Comparison of ENCODE assay signal across 1 cellular context in genomic region chr4:23333946-23334878, GRCh38.
A peak's percentile ranks its signal among the peaks of the same experiment; 100 is the strongest.
TF ChIP-seq lines count a peak whose summit lies in the region.

No MANE protein-coding gene starts in this region.

TF ChIP-seq in GM12878, 131 proteins besides CTCF, POLR2A, EP300 and RAD21 (continued from another document):
- TF ChIP-seq PAX5 (IDR thresholded peaks at IDR 0.05; ENCODE audit: borderline replicate concordance, low read depth, low read length) (0 out of 2 replicates have a peak, but pooled peaks have one; percentile 44), STAT3 (IDR thresholded peaks at IDR 0.05; ENCODE audit: low read depth, low read length) (no peak), SREBF2 (IDR thresholded peaks at IDR 0.05; ENCODE audit: low read length) (no peak), CHD1 (IDR thresholded peaks at IDR 0.05; ENCODE audit: low read depth, low read length) (no peak), MTA2 (IDR thresholded peaks at IDR 0.05; ENCODE audit: low read depth) (peak; percentile 99), ZNF687 (IDR thresholded peaks at IDR 0.05) (no peak), RUNX3 (IDR thresholded peaks at IDR 0.05; ENCODE audit: low read length) (peak; percentile 87), EGR1 (IDR thresholded peaks at IDR 0.05; ENCODE audit: borderline replicate concordance in 1 of 2, low read depth in 2 of 2, low read length in 2 of 2) (no peak), SUPT20H (IDR thresholded peaks at IDR 0.05; ENCODE audit: borderline replicate concordance, control insufficient read depth, low read depth, low read length) (no peak), ZBTB4 (CRISPR knock-in tag; IDR thresholded peaks at IDR 0.05) (no peak), TCF12 (IDR thresholded peaks at IDR 0.05; ENCODE audit: low read depth, low read length) (no peak), ZBED1 (IDR thresholded peaks at IDR 0.05; ENCODE audit: borderline replicate concordance) (no peak), CUX1 (IDR thresholded peaks at IDR 0.05; ENCODE audit: insufficient replicate concordance, low read depth, low read length) (peak; percentile 39), YY1 (IDR thresholded peaks at IDR 0.05; ENCODE audit: low read depth, low read length) (no peak)
- TF ChIP-seq, protein P1, sequence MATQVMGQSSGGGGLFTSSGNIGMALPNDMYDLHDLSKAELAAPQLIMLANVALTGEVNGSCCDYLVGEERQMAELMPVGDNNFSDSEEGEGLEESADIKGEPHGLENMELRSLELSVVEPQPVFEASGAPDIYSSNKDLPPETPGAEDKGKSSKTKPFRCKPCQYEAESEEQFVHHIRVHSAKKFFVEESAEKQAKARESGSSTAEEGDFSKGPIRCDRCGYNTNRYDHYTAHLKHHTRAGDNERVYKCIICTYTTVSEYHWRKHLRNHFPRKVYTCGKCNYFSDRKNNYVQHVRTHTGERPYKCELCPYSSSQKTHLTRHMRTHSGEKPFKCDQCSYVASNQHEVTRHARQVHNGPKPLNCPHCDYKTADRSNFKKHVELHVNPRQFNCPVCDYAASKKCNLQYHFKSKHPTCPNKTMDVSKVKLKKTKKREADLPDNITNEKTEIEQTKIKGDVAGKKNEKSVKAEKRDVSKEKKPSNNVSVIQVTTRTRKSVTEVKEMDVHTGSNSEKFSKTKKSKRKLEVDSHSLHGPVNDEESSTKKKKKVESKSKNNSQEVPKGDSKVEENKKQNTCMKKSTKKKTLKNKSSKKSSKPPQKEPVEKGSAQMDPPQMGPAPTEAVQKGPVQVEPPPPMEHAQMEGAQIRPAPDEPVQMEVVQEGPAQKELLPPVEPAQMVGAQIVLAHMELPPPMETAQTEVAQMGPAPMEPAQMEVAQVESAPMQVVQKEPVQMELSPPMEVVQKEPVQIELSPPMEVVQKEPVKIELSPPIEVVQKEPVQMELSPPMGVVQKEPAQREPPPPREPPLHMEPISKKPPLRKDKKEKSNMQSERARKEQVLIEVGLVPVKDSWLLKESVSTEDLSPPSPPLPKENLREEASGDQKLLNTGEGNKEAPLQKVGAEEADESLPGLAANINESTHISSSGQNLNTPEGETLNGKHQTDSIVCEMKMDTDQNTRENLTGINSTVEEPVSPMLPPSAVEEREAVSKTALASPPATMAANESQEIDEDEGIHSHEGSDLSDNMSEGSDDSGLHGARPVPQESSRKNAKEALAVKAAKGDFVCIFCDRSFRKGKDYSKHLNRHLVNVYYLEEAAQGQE (IDR thresholded peaks at IDR 0.05; ENCODE audit: low read depth, low read length), result no peak
- TF ChIP-seq, protein P2, sequence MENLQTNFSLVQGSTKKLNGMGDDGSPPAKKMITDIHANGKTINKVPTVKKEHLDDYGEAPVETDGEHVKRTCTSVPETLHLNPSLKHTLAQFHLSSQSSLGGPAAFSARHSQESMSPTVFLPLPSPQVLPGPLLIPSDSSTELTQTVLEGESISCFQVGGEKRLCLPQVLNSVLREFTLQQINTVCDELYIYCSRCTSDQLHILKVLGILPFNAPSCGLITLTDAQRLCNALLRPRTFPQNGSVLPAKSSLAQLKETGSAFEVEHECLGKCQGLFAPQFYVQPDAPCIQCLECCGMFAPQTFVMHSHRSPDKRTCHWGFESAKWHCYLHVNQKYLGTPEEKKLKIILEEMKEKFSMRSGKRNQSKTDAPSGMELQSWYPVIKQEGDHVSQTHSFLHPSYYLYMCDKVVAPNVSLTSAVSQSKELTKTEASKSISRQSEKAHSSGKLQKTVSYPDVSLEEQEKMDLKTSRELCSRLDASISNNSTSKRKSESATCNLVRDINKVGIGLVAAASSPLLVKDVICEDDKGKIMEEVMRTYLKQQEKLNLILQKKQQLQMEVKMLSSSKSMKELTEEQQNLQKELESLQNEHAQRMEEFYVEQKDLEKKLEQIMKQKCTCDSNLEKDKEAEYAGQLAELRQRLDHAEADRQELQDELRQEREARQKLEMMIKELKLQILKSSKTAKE (IDR thresholded peaks at IDR 0.05; ENCODE audit: low read depth, poor library complexity, severe bottlenecking), result no peak
